30 cellular contexts compared by ENCODE assay signal in the genomic region with DNA sequence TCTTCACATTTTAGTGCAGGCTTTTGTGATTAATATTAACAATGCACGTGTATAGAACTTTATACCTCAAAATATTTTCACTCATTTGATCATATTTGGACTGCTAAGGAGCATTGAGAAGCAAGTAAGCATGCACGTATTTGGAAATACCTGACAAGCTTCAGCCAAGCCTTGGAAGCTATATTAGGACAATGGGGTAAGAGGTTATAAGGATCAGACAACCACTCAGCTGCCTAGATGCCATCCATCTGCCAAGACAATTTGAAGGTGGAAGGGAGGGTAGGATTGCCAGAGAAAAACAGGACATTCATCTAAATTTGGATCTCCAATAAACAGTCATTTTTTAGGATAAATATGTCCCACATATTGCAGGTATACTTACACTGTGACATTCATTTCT.
DNase-seq lines count a peak whose midpoint lies in the region; ATAC-seq, FAIRE-seq and TF ChIP-seq lines count a peak whose summit lies in the region.
"Had no signal": no experiment of that assay in that cellular context is flagged by ENCODE, and none has a peak within 500 bp of the region (broad histone marks: within the 10 kb centered on the region; RNA-seq: fewer than 3 reads in every experiment).

No MANE protein-coding gene starts in this region.

- no peaks in the 10 kb centered on the region for H4K20me1 ChIP-seq in keratinocyte (ENCODE audit: control insufficient read depth, extremely low read depth, insufficient read depth, low read length)
- H4K20me1 ChIP-seq: BLaER1 had no signal

- H3K4me3 Mint-ChIP-seq in activated CD8-positive, alpha-beta T cell treated with anti-CD3 and anti-CD28 coated beads for 36 hours, result no peak overlapping the region
- H3K4me3 Mint-ChIP-seq in activated CD8-positive, alpha-beta T cell treated with anti-CD3 and anti-CD28 coated beads, Interleukin-2, amount 10 ng/mL, durations not matched to agents 7 days and 5 days, result no peak overlapping the region
- H3K4me3 Mint-ChIP-seq in CD8-positive, alpha-beta memory T cell, result peak overlapping the region in 3 of 7 donors; percentile 53 to 82 (median 80)
- peak overlapping the region in 1 of 3 donors; percentile 69 for H3K4me3 Mint-ChIP-seq in T-cell
- H3K4me3 Mint-ChIP-seq: neural crest cell had no signal

- H3K4me1 Mint-ChIP-seq in activated CD8-positive, alpha-beta T cell treated with anti-CD3 and anti-CD28 coated beads for 36 hours (ENCODE audit: low read depth), result peaks cover 67% of the 10 kb centered on the region
- H3K4me1 Mint-ChIP-seq in activated CD8-positive, alpha-beta T cell treated with anti-CD3 and anti-CD28 coated beads, Interleukin-2, amount 10 ng/mL, durations not matched to agents 7 days and 5 days (ENCODE audit: low read depth), result peaks cover 50% of the 10 kb centered on the region
- H3K4me1 Mint-ChIP-seq in CD8-positive, alpha-beta memory T cell, result peaks cover 54 to 67% (median 63%) of the 10 kb centered on the region in 3 donors
- peaks cover 62 to 79% (median 72%) of the 10 kb centered on the region in 3 donors for H3K4me1 Mint-ChIP-seq in T-cell

- no peak overlapping the region for H3K9ac ChIP-seq in keratinocyte (ENCODE audit: control insufficient read depth, extremely low read depth, insufficient read depth, low read length)
- H3K9ac ChIP-seq: BLaER1, GM23248, KMS-11, parathyroid adenoma had no signal

- H3K27me3 Mint-ChIP-seq in activated CD8-positive, alpha-beta T cell treated with anti-CD3 and anti-CD28 coated beads for 36 hours, result no peaks in the 10 kb centered on the region
- no peaks in the 10 kb centered on the region for H3K27me3 Mint-ChIP-seq in activated CD8-positive, alpha-beta T cell treated with anti-CD3 and anti-CD28 coated beads, Interleukin-2, amount 10 ng/mL, durations not matched to agents 7 days and 5 days (ENCODE audit: low read depth)
- no peaks in the 10 kb centered on the region for H3K27me3 Mint-ChIP-seq in CD8-positive, alpha-beta memory T cell
- H3K27me3 Mint-ChIP-seq in T-cell, result no peaks in the 10 kb centered on the region

- H3K36me3 Mint-ChIP-seq in activated CD8-positive, alpha-beta T cell treated with anti-CD3 and anti-CD28 coated beads for 36 hours (ENCODE audit: low read depth), result no peaks in the 10 kb centered on the region
- peaks cover 9% of the 10 kb centered on the region for H3K36me3 Mint-ChIP-seq in activated CD8-positive, alpha-beta T cell treated with anti-CD3 and anti-CD28 coated beads, Interleukin-2, amount 10 ng/mL, durations not matched to agents 7 days and 5 days (ENCODE audit: low read depth)
- H3K36me3 Mint-ChIP-seq in CD8-positive, alpha-beta memory T cell, result peaks cover 0 to 5% (median 0%) of the 10 kb centered on the region in 3 donors
- no peaks in the 10 kb centered on the region for H3K36me3 Mint-ChIP-seq in T-cell

- ATAC-seq in activated CD8-positive, alpha-beta T cell treated with anti-CD3 and anti-CD28 coated beads for 36 hours, result no peak
- no peak for ATAC-seq in activated CD8-positive, alpha-beta T cell treated with anti-CD3 and anti-CD28 coated beads, Interleukin-2, amount 10 ng/mL, durations not matched to agents 7 days and 5 days
- ATAC-seq in T-cell (replicated peaks in 1 of 4), result no peak

- TF ChIP-seq CTCF in activated CD8-positive, alpha-beta T cell treated with anti-CD3 and anti-CD28 coated beads for 36 hours (IDR thresholded peaks at IDR 0.05), result no peak
- TF ChIP-seq CTCF in keratinocyte (optimal IDR thresholded peaks at IDR 0.05 in 1 of 3, IDR thresholded peaks at IDR 0.05 in 1 of 3, conservative IDR thresholded peaks at IDR 0.05 in 1 of 3; ENCODE audit: extremely low read depth in 1 of 3, insufficient read depth in 2 of 3, low read length in 3 of 3), result no peak

- intact Hi-C loops in activated CD8-positive, alpha-beta T cell treated with anti-CD3 and anti-CD28 coated beads for 36 hours (cut with micrococcal nuclease), result no loop called here

- CTCF ChIA-PET in activated CD8-positive, alpha-beta T cell treated with anti-CD3 and anti-CD28 coated beads for 36 hours (lab: Charles Lee), result interaction anchor here (0.9 to 3.2 kb wide), 4 partner anchors 15 to 114 kb away, joined by 3 to 19 read pairs (median 6); no protein-coding TSS in a partner anchor
- CTCF ChIA-PET in activated CD8-positive, alpha-beta T cell treated with anti-CD3 and anti-CD28 coated beads, Interleukin-2, amount 10 ng/mL, durations not matched to agents 7 days and 5 days (lab: Charles Lee), result interaction anchor here (1.1 to 2.1 kb wide), 5 partner anchors 12 to 131 kb away, joined by 3 to 10 read pairs (median 6); no protein-coding TSS in a partner anchor
- CTCF ChIA-PET in CD8-positive, alpha-beta memory T cell (lab: Charles Lee), result interaction anchor here (2.4 kb wide), 1 partner anchor 20 kb away, joined by 8 read pairs; no protein-coding TSS in a partner anchor
- CTCF ChIA-PET in T-cell (lab: Charles Lee), result no interaction called here

- H3K4me3 ChIP-seq in CD8-positive, alpha-beta memory T cell (ENCODE audit: low read length), result peak overlapping the region; percentile 32
- no peak overlapping the region for H3K4me3 ChIP-seq in keratinocyte (ENCODE audit: control insufficient read depth in 2 of 3, extremely low read depth in 1 of 3, insufficient read depth in 2 of 3, low read depth in 1 of 3, low read length in 3 of 3)
- H3K4me3 ChIP-seq: BLaER1, breast epithelium, colonic mucosa, GM23248, lung, right atrium auricular region, smooth muscle cell, tibial nerve had no signal

- peaks cover 42% of the 10 kb centered on the region for H3K4me1 ChIP-seq in CD8-positive, alpha-beta memory T cell (ENCODE audit: insufficient read depth, low read length)
- H3K4me1 ChIP-seq in keratinocyte (ENCODE audit: control insufficient read depth, extremely low read depth, insufficient read depth, low read length), result peaks cover 16% of the 10 kb centered on the region
- H3K4me1 ChIP-seq: breast epithelium, colonic mucosa, parathyroid adenoma, right atrium auricular region, tibial nerve had no signal

- no peak overlapping the region for H2AFZ ChIP-seq in keratinocyte (ENCODE audit: control insufficient read depth, low read length)
- H2AFZ ChIP-seq: GM23248, parathyroid adenoma had no signal

- dilution Hi-C loops in keratinocyte (cut with MboI; ENCODE audit: extremely low pct_ligation_motif_present, low sequenced_read_pairs), result no loop called here

- no peaks in the 10 kb centered on the region for H3K27me3 ChIP-seq in CD8-positive, alpha-beta memory T cell (ENCODE audit: insufficient read depth, low read length, poor library complexity, severe bottlenecking)
- H3K27me3 ChIP-seq in keratinocyte (ENCODE audit: control insufficient read depth, extremely low read depth, insufficient read depth, low read length), result no peaks in the 10 kb centered on the region
- H3K27me3 ChIP-seq: BLaER1, breast epithelium, colonic mucosa, right atrium auricular region, tibial nerve had no signal

- no peaks in the 10 kb centered on the region for H3K9me3 ChIP-seq in CD8-positive, alpha-beta memory T cell (ENCODE audit: low read length)
- H3K9me3 ChIP-seq in keratinocyte (ENCODE audit: control insufficient read depth, low read depth, low read length), result no peaks in the 10 kb centered on the region
- H3K9me3 ChIP-seq: BLaER1, breast epithelium, colonic mucosa, right atrium auricular region, tibial nerve had no signal

- POLR2A ChIA-PET in activated CD8-positive, alpha-beta T cell treated with anti-CD3 and anti-CD28 coated beads for 36 hours (lab: Charles Lee), result interaction anchor here (1.6 to 4.2 kb wide), 2 partner anchors 17 to 59 kb away, joined by 5 to 27 read pairs; no protein-coding TSS in a partner anchor
- POLR2A ChIA-PET in activated CD8-positive, alpha-beta T cell treated with anti-CD3 and anti-CD28 coated beads, Interleukin-2, amount 10 ng/mL, durations not matched to agents 7 days and 5 days (lab: Charles Lee), result interaction anchor here (0.8 to 1.2 kb wide), 2 partner anchors 12 to 60 kb away, joined by 3 read pairs; no protein-coding TSS in a partner anchor
- POLR2A ChIA-PET in CD8-positive, alpha-beta memory T cell (lab: Charles Lee), result no interaction called here
- POLR2A ChIA-PET in T-cell (lab: Charles Lee), result interaction anchor here in 1 of 2 donors (0.5 kb wide), 1 partner anchor 18 kb away, joined by 3 read pairs; no protein-coding TSS in a partner anchor

- H3K36me3 ChIP-seq in CD8-positive, alpha-beta memory T cell (ENCODE audit: insufficient read depth, low read length), result no peaks in the 10 kb centered on the region
- H3K36me3 ChIP-seq in keratinocyte (ENCODE audit: control insufficient read depth in 2 of 2, extremely low read depth in 1 of 2, insufficient read depth in 2 of 2, low read length in 2 of 2), result no peaks in the 10 kb centered on the region
- H3K36me3 ChIP-seq: BLaER1, breast epithelium, colonic mucosa, right atrium auricular region, tibial nerve had no signal

- H3K79me2 ChIP-seq in keratinocyte (ENCODE audit: control insufficient read depth, insufficient read depth, low read length), result no peaks in the 10 kb centered on the region
- H3K79me2 ChIP-seq: parathyroid adenoma had no signal

- H3K9me3 Mint-ChIP-seq in activated CD8-positive, alpha-beta T cell treated with anti-CD3 and anti-CD28 coated beads for 36 hours, result peaks cover 4% of the 10 kb centered on the region
- no peaks in the 10 kb centered on the region for H3K9me3 Mint-ChIP-seq in activated CD8-positive, alpha-beta T cell treated with anti-CD3 and anti-CD28 coated beads, Interleukin-2, amount 10 ng/mL, durations not matched to agents 7 days and 5 days (ENCODE audit: insufficient read depth)
- H3K9me3 Mint-ChIP-seq in CD8-positive, alpha-beta memory T cell, result no peaks in the 10 kb centered on the region
- peaks cover 0 to 5% (median 0%) of the 10 kb centered on the region in 3 donors for H3K9me3 Mint-ChIP-seq in T-cell
- H3K9me3 Mint-ChIP-seq: neural crest cell had no signal

- DNase-seq in activated CD8-positive, alpha-beta T cell treated with anti-CD3 and anti-CD28 coated beads for 36 hours, result no peak
- DNase-seq in activated CD8-positive, alpha-beta T cell treated with anti-CD3 and anti-CD28 coated beads, Interleukin-2, amount 10 ng/mL, durations not matched to agents 7 days and 5 days, result no peak
- no peak for DNase-seq in CD8-positive, alpha-beta memory T cell
- no peak for DNase-seq in T-cell
- DNase-seq in keratinocyte (ENCODE audit: low read depth, low spot score), result no peak
- no peak for DNase-seq in NCI-H2107 (lab: John Stamatoyannopoulos, UW)
- no peak for DNase-seq in mucosa of gallbladder (ENCODE audit: low spot score)
- DNase-seq: ACHN; activated CD4-positive, alpha-beta T cell treated with anti-CD3 and anti-CD28 coated beads for 1 hour; activated CD8-positive, alpha-beta memory T cell treated with anti-CD3 and anti-CD28 coated beads, Interleukin-2, amount 50 U/mL, for 4 hours; activated effector memory CD4-positive, alpha-beta T cell treated with anti-CD3 and anti-CD28 coated beads, Interleukin-2, amount 50 U/mL, for 16 hours; Calu3; colonic mucosa; GM23248; NCI-H1436; NCI-H2081 treated with DMSO at 0.1 percent for 48 hours; NCI-H345; NCI-H748 treated with DMSO at 0.1 percent for 48 hours; stimulated activated CD4-positive, alpha-beta T cell treated with anti-CD3 and anti-CD28 coated beads, Interleukin-1b, Interleukin-23, amount 100 ng/mL, for 48 hours; SW 1271 had no signal

- no peaks in the 10 kb centered on the region for H3K9me1 ChIP-seq in keratinocyte (ENCODE audit: control insufficient read depth, extremely low read depth, insufficient read depth, low read length)

- no peak overlapping the region for H3K27ac ChIP-seq in CD8-positive, alpha-beta memory T cell (ENCODE audit: low read depth, low read length)
- H3K27ac ChIP-seq in keratinocyte (ENCODE audit: control insufficient read depth, insufficient read depth, low read length), result no peak overlapping the region
- H3K27ac ChIP-seq: BLaER1, breast epithelium, colonic mucosa, GM23248, KMS-11, parathyroid adenoma, right atrium auricular region, tibial nerve had no signal

- H3K4me2 ChIP-seq in keratinocyte (ENCODE audit: control insufficient read depth, extremely low read depth, insufficient read depth, low read depth, low read length), result no peak overlapping the region
- H3K4me2 ChIP-seq: BLaER1, KMS-11, smooth muscle cell had no signal

- FAIRE-seq in keratinocyte (lab: Jason Lieb, UNC), result peak; percentile 5
- FAIRE-seq: RCC 7860 had no signal

- H3K27ac Mint-ChIP-seq in activated CD8-positive, alpha-beta T cell treated with anti-CD3 and anti-CD28 coated beads for 36 hours, result peak overlapping the region; percentile 96
- H3K27ac Mint-ChIP-seq in activated CD8-positive, alpha-beta T cell treated with anti-CD3 and anti-CD28 coated beads, Interleukin-2, amount 10 ng/mL, durations not matched to agents 7 days and 5 days, result no peak overlapping the region
- H3K27ac Mint-ChIP-seq in CD8-positive, alpha-beta memory T cell, result peak overlapping the region in 7 of 8 donors; percentile 61 to 97 (median 93)
- peak overlapping the region; percentile 95 for H3K27ac Mint-ChIP-seq in T-cell

Comparison
In these comparisons a context has a peak if more than half of its experiments do, and no peak if none do; other contexts are left out.
1. CTCF ChIA-PET loops: an anchor here in activated CD8-positive, alpha-beta T cell treated with anti-CD3 and anti-CD28 coated beads for 36 hours (0.9 to 3.2 kb wide), activated CD8-positive, alpha-beta T cell treated with anti-CD3 and anti-CD28 coated beads, Interleukin-2, amount 10 ng/mL, durations not matched to agents 7 days and 5 days (1.1 to 2.1 kb wide) and CD8-positive, alpha-beta memory T cell (2.4 kb wide); none called in T-cell.